1 cellular context compared by ENCODE assay signal in the genomic region with DNA sequence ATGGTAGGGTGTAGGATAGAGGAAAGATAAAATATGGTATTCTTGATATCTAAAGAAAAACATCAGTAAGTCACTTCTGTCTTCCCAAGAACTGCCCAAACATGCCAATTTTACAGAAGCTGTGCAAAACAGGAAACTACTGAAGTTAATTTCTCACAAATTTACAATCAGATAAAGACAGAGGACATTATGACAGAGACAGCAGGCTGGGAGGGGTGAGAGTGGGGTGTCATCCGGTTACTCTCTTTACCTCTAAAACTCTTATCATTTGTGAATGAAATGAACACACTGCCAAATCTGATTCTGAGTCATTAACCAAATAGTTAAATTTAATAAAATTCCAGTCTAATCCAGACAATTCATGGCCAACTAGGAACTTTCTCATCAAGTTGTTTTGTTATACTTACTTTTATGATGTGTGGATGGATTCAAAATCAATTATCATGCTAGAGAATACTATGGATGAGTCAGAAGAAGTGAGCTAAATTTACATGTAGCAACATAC.
TF ChIP-seq lines count a peak whose summit lies in the region.

No MANE protein-coding gene starts in this region.

TF ChIP-seq in SK-N-SH treated with all-trans-retinoic acid at 6 μM for 48 hours, 23 proteins besides CTCF, POLR2A, EP300 and RAD21 (continued from another document):
- TF ChIP-seq, protein P1, sequence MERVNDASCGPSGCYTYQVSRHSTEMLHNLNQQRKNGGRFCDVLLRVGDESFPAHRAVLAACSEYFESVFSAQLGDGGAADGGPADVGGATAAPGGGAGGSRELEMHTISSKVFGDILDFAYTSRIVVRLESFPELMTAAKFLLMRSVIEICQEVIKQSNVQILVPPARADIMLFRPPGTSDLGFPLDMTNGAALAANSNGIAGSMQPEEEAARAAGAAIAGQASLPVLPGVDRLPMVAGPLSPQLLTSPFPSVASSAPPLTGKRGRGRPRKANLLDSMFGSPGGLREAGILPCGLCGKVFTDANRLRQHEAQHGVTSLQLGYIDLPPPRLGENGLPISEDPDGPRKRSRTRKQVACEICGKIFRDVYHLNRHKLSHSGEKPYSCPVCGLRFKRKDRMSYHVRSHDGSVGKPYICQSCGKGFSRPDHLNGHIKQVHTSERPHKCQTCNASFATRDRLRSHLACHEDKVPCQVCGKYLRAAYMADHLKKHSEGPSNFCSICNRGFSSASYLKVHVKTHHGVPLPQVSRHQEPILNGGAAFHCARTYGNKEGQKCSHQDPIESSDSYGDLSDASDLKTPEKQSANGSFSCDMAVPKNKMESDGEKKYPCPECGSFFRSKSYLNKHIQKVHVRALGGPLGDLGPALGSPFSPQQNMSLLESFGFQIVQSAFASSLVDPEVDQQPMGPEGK (CRISPR knock-in tag; IDR thresholded peaks at IDR 0.05; ENCODE audit: borderline replicate concordance): peak; percentile 72; the same call in 1 of the 2 replicates
- TF ChIP-seq, protein P2, sequence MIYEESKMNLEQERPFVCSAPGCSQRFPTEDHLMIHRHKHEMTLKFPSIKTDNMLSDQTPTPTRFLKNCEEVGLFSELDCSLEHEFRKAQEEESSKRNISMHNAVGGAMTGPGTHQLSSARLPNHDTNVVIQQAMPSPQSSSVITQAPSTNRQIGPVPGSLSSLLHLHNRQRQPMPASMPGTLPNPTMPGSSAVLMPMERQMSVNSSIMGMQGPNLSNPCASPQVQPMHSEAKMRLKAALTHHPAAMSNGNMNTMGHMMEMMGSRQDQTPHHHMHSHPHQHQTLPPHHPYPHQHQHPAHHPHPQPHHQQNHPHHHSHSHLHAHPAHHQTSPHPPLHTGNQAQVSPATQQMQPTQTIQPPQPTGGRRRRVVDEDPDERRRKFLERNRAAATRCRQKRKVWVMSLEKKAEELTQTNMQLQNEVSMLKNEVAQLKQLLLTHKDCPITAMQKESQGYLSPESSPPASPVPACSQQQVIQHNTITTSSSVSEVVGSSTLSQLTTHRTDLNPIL (CRISPR knock-in tag; IDR thresholded peaks at IDR 0.05; ENCODE audit: low read depth): peak; percentile 59
